Comparison of ENCODE assay signal across 26 cellular contexts in the genomic region with DNA sequence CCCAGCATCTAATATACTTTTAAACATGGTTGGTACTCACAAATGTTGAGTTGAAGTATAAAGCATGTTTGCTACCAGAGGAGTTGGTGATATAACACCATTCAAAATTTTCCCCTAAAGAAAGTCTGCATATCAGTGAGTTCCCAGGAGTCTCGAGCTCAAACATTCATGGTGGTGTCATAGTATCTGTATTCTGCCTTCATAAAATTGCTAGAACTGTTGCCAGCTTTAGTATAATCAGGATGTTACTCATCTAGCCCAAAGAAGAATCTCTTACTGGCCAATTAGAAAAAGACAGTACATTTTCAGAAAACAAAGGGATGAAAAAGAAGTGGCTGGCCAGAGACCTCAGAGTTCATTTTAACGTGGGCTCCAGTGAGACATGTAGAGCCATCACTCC.
"Had no signal": no experiment of that assay in that cellular context is flagged by ENCODE, and none has a peak within 500 bp of the region (broad histone marks: within the 10 kb centered on the region; RNA-seq: fewer than 3 reads in every experiment).

No MANE protein-coding gene starts in this region.

- DNase-seq: activated CD4-positive, alpha-beta T cell treated with anti-CD3 and anti-CD28 coated beads for 48 hours; activated CD4-positive, alpha-beta T cell treated with anti-CD3 and anti-CD28 coated beads, Interleukin-2, amount 50 U/mL, for 48 hours; activated CD8-positive, alpha-beta memory T cell treated with anti-CD3 and anti-CD28 coated beads for 24 hours; activated effector memory CD4-positive, alpha-beta T cell treated with Interleukin-2 at 50 U/mL for 16 hours; activated naive CD4-positive, alpha-beta T cell treated with Interleukin-2 at 50 U/mL for 16 hours; adrenal gland; aorta; brain microvascular endothelial cell; caudate nucleus; cortex of kidney; effector memory CD8-positive, alpha-beta T cell; gastrocnemius medialis; glutamatergic neuron; natural killer cell; occipital lobe; stimulated activated CD4-positive, alpha-beta T cell treated with anti-CD3 and anti-CD28 coated beads, Interleukin-1b, Interleukin-23, amount 100 ng/mL, for 48 hours; stimulated activated CD4-positive, alpha-beta T cell treated with anti-CD3 and anti-CD28 coated beads, Interleukin-4, amount 100 ng/mL, for 4 hours; stimulated activated CD8-positive, alpha-beta memory T cell treated with anti-CD3 and anti-CD28 coated beads, Interleukin-4, amount 100 ng/mL, for 48 hours; stomach; thyroid gland; upper lobe of right lung; WERI-Rb-1 had no signal

- H3K4me2 ChIP-seq: hepatocyte, neural progenitor cell, smooth muscle cell had no signal

- H3K4me1 ChIP-seq: adrenal gland, gastrocnemius medialis, right atrium auricular region, stomach, thyroid gland, upper lobe of right lung had no signal

- H3K36me3 ChIP-seq: adrenal gland, brain microvascular endothelial cell, gastrocnemius medialis, neural progenitor cell, right atrium auricular region, stomach, thyroid gland, upper lobe of right lung, WERI-Rb-1 had no signal

- H3K9ac ChIP-seq: neural progenitor cell had no signal

- H3K27ac ChIP-seq: adrenal gland, brain microvascular endothelial cell, gastrocnemius medialis, hepatocyte, neural progenitor cell, right atrium auricular region, stomach, thyroid gland, upper lobe of right lung, WERI-Rb-1 had no signal

- H3K9me3 ChIP-seq: adrenal gland, gastrocnemius medialis, right atrium auricular region, stomach, thyroid gland, upper lobe of right lung had no signal

- H3K27me3 ChIP-seq: adrenal gland, brain microvascular endothelial cell, gastrocnemius medialis, hepatocyte, neural progenitor cell, right atrium auricular region, stomach, thyroid gland, upper lobe of right lung had no signal

- H3K79me2 ChIP-seq: hepatocyte had no signal

- H3K4me3 ChIP-seq: adrenal gland, gastrocnemius medialis, hepatocyte, neural progenitor cell, right atrium auricular region, smooth muscle cell, stomach, thyroid gland, upper lobe of right lung had no signal

- H2AFZ ChIP-seq: hepatocyte, neural progenitor cell had no signal
